Comparison of ENCODE assay signal across 29 cellular contexts in the genomic region with DNA sequence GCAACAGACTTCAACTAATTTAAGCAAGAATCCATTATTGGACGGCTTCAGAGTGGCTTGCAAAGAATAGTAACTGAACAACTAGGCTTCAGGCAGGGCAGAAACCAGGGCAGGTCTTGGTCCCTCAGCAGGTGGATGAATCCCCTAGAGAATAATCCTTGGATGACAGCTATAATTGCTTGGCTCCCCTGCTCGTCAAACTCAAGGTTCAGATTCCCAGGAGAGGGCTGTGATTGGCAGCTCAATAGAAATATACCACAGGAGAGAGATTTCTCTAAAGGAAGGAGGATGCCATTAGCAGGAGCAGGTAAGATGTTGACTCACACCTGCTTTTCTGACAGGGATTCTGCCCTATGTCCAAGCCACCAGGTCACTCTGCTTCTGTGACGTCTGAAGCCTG.
"Had no signal": no experiment of that assay in that cellular context is flagged by ENCODE, and none has a peak within 500 bp of the region (broad histone marks: within the 10 kb centered on the region; RNA-seq: fewer than 3 reads in every experiment).

No MANE protein-coding gene starts in this region.

- H3K36me3 Mint-ChIP-seq: naive B cell; natural killer cell; stimulated activated effector memory CD8-positive, alpha-beta T cell treated with anti-CD3 and anti-CD28 coated beads, Interleukin-12 subunit alpha, Interleukin-12 subunit beta, amount 100 ng/mL, for 72 hours; stimulated activated naive B cell treated with anti-CD40 and anti-IgM and Interleukin-4, amounts not matched to agents 10 μg/mL and 1 μg/mL and 100 μg/mL, for 72 hours; type B pancreatic cell had no signal

- H3K9me3 Mint-ChIP-seq: natural killer cell; nephron; stimulated activated effector memory CD8-positive, alpha-beta T cell treated with anti-CD3 and anti-CD28 coated beads, Interleukin-12 subunit alpha, Interleukin-12 subunit beta, amount 100 ng/mL, for 72 hours; stimulated activated naive CD8-positive, alpha-beta T cell treated with anti-CD3 and anti-CD28 coated beads, Interleukin-15, Interleukin-2, amounts not matched to agents 100 ng/mL and 50 ng/mL, for 24 hours; type B pancreatic cell had no signal

- H3K4me3 ChIP-seq: ovary, psoas muscle, right lobe of liver, sigmoid colon, stomach, thoracic aorta, tibial artery, transverse colon, upper lobe of right lung, uterus had no signal

- H3K27ac Mint-ChIP-seq: naive B cell; natural killer cell; nephron; progenitor cell of endocrine pancreas; stimulated activated effector memory CD8-positive, alpha-beta T cell treated with anti-CD3 and anti-CD28 coated beads, Interleukin-12 subunit alpha, Interleukin-12 subunit beta, amount 100 ng/mL, for 72 hours; stimulated activated naive B cell treated with anti-CD40 and anti-IgM and Interleukin-4, amounts not matched to agents 10 μg/mL and 1 μg/mL and 100 μg/mL, for 72 hours; stimulated activated naive CD8-positive, alpha-beta T cell treated with anti-CD3 and anti-CD28 coated beads, Interleukin-15, Interleukin-2, amounts not matched to agents 100 ng/mL and 50 ng/mL, for 24 hours; type B pancreatic cell had no signal

- H3K27me3 Mint-ChIP-seq: naive B cell; stimulated activated naive CD8-positive, alpha-beta T cell treated with anti-CD3 and anti-CD28 coated beads, Interleukin-15, Interleukin-2, amounts not matched to agents 100 ng/mL and 50 ng/mL, for 24 hours had no signal

- ATAC-seq: natural killer cell; psoas muscle; right cardiac atrium; right lobe of liver; stimulated activated effector memory CD8-positive, alpha-beta T cell treated with anti-CD3 and anti-CD28 coated beads, Interleukin-12 subunit alpha, Interleukin-12 subunit beta, amount 100 ng/mL, for 72 hours; stimulated activated naive B cell treated with anti-CD40 and anti-IgM and Interleukin-4, amounts not matched to agents 10 μg/mL and 1 μg/mL and 100 μg/mL, for 72 hours; upper lobe of right lung had no signal

- H3K9ac ChIP-seq: parathyroid adenoma had no signal

- H3K27me3 ChIP-seq: ovary, right lobe of liver, upper lobe of right lung, uterus had no signal

- H3K4me1 Mint-ChIP-seq: naive B cell; natural killer cell; nephron; stimulated activated effector memory CD8-positive, alpha-beta T cell treated with anti-CD3 and anti-CD28 coated beads, Interleukin-12 subunit alpha, Interleukin-12 subunit beta, amount 100 ng/mL, for 72 hours; stimulated activated naive B cell treated with anti-CD40 and anti-IgM and Interleukin-4, amounts not matched to agents 10 μg/mL and 1 μg/mL and 100 μg/mL, for 72 hours had no signal

- H3K27ac ChIP-seq: neutrophil, ovary, parathyroid adenoma, psoas muscle, right lobe of liver, sigmoid colon, stomach, thoracic aorta, tibial artery, transverse colon, upper lobe of right lung, uterus had no signal

- H3K4me3 Mint-ChIP-seq: naive B cell; natural killer cell; nephron; neural crest cell; stimulated activated effector memory CD8-positive, alpha-beta T cell treated with anti-CD3 and anti-CD28 coated beads, Interleukin-12 subunit alpha, Interleukin-12 subunit beta, amount 100 ng/mL, for 72 hours; stimulated activated naive B cell treated with anti-CD40 and anti-IgM and Interleukin-4, amounts not matched to agents 10 μg/mL and 1 μg/mL and 100 μg/mL, for 72 hours; stimulated activated naive CD8-positive, alpha-beta T cell treated with anti-CD3 and anti-CD28 coated beads, Interleukin-15, Interleukin-2, amounts not matched to agents 100 ng/mL and 50 ng/mL, for 24 hours; type B pancreatic cell had no signal

- H3K36me3 ChIP-seq: neutrophil, ovary, right lobe of liver, sigmoid colon, stomach, thoracic aorta, tibial artery, transverse colon, upper lobe of right lung, uterus had no signal

- H3K4me1 ChIP-seq: parathyroid adenoma, psoas muscle, right lobe of liver, sigmoid colon, stomach, tibial artery, transverse colon, upper lobe of right lung, uterus had no signal

- DNase-seq: naive B cell; natural killer cell; nucleus accumbens; ovary; psoas muscle; right cardiac atrium; right lobe of liver; sigmoid colon; small intestine; stimulated activated CD4-positive, alpha-beta T cell treated with anti-CD3 and anti-CD28 coated beads, Interleukin-15, amount 100 ng/mL, for 24 hours; stimulated activated CD4-positive, alpha-beta T cell treated with anti-CD3 and anti-CD28 coated beads, Interleukin-2, amount 100 ng/mL, for 24 hours; stimulated activated CD4-positive, alpha-beta T cell treated with anti-CD3 and anti-CD28 coated beads, Interleukin-2, amount 100 ng/mL, for 48 hours; stimulated activated CD4-positive, alpha-beta T cell treated with anti-CD3 and anti-CD28 coated beads, Interleukin-4, amount 100 ng/mL, for 24 hours; stimulated activated naive B cell treated with anti-CD40 and anti-IgM and Interleukin-4, amounts not matched to agents 10 μg/mL and 1 μg/mL and 100 μg/mL, for 72 hours; stimulated activated naive CD4-positive, alpha-beta T cell treated with Interleukin-2 at 50 U/mL for 16 hours; stomach; tibial artery; transverse colon; upper lobe of right lung; uterus had no signal

- H3K79me2 ChIP-seq: parathyroid adenoma had no signal

- H3K9me3 ChIP-seq: neutrophil, ovary, psoas muscle, right lobe of liver, stomach, thoracic aorta, tibial artery, transverse colon, upper lobe of right lung, uterus had no signal

- H2AFZ ChIP-seq: parathyroid adenoma had no signal
